Comparison of ENCODE assay signal across 2 cellular contexts in genomic region chr5:115374057-115374775, GRCh38.
TF ChIP-seq lines count a peak whose summit lies in the region.

No MANE protein-coding gene starts in this region.

TF ChIP-seq in A549, 52 proteins besides CTCF, POLR2A, EP300 and RAD21:
- TF ChIP-seq, protein P1, sequence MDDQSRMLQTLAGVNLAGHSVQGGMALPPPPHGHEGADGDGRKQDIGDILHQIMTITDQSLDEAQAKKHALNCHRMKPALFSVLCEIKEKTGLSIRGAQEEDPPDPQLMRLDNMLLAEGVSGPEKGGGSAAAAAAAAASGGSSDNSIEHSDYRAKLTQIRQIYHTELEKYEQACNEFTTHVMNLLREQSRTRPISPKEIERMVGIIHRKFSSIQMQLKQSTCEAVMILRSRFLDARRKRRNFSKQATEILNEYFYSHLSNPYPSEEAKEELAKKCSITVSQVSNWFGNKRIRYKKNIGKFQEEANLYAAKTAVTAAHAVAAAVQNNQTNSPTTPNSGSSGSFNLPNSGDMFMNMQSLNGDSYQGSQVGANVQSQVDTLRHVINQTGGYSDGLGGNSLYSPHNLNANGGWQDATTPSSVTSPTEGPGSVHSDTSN (IDR thresholded peaks at IDR 0.05) = no peak
- TF ChIP-seq SMC3 (IDR thresholded peaks at IDR 0.05) = peak; percentile 38; the same call in 1 of the 3 replicates

TF ChIP-seq in GM12878, 131 proteins besides CTCF, POLR2A, EP300 and RAD21:
- no peak for TF ChIP-seq IRF5 (IDR thresholded peaks at IDR 0.05; ENCODE audit: borderline replicate concordance)
- no peak for TF ChIP-seq RAD51 (IDR thresholded peaks at IDR 0.05)
- TF ChIP-seq CEBPB (IDR thresholded peaks at IDR 0.05; ENCODE audit: borderline replicate concordance in 1 of 2, low read depth in 2 of 2, low read length in 2 of 2) = no peak
- no peak for TF ChIP-seq SREBF2 (IDR thresholded peaks at IDR 0.05; ENCODE audit: low read length)
- peak; percentile 12; the same call in 1 of the 2 replicates for TF ChIP-seq SMC3 (IDR thresholded peaks at IDR 0.05; ENCODE audit: borderline replicate concordance, low read length)
- no peak for TF ChIP-seq SMAD5 (IDR thresholded peaks at IDR 0.05; ENCODE audit: low read depth)
